8 cellular contexts compared by ENCODE assay signal in the genomic region with DNA sequence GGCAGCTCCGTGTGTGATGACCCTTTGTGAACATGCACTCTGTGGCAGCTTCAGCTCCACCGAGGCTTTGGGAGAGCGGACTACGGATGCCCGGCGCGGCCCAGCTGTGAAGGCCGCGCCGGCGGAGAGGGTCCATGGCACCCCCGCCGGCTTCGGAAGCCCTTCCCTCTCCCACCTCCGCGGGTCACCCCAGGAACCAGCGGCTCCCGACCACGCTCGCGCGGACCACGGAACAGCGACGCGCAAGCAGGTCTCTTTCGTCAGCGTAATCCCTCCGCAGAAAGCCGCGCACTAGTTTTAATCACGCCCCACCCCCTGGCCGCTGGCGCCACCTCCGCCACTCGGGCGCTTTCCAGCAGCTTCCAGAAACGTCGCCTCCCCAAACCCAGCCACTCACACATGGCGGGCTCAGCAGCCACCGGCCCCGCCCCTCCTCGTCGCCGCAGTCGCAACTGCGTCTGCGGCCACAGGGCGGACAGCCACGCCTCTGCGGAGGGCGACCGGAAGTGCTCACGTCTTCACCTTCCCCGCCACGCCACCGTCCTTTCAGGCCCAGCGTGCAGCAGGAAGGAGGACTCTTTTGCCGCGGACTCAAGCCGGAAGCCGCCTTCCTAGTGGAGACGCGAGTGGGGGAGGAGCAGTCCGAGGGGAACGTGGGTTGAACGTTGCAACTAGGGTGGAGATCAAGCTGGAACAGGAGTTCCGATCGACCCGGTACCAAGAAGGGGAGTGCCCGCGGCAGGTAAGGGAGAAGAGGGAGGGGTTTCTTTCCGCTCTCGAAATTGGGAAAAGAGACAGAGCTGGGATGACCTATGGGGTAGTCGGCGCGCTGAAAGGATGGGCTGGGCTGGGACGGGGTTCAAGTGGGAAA.
DNase-seq lines count a peak whose midpoint lies in the region; ATAC-seq and FAIRE-seq lines count a peak whose summit lies in the region.

A gene (plus strand): TSS at position 606 of the 871 bp plus-strand sequence. CDS start 3,221 bp downstream, outside the sequence.

- peak; percentile 93 for FAIRE-seq in TTC549 (lab: Jason Lieb, UNC)

- DNase-seq in 8988T: peak; percentile 60
- peak; percentile 96 for DNase-seq in NCI-H2107 (lab: John Stamatoyannopoulos, UW)
- peak; percentile 98 for DNase-seq in brain pericyte (ENCODE audit: low read depth, low spot score)
- peak; percentile 99 for DNase-seq in skeletal muscle cell (ENCODE audit: low read depth)

- peak; percentile 83 for ATAC-seq in GM18519 (IDR thresholded peaks at IDR 0.05; ENCODE audit: low FRiP score, unreplicated experiment)
- ATAC-seq in HG03060 (IDR thresholded peaks at IDR 0.05; ENCODE audit: low read depth, unreplicated experiment): peak; percentile 66

- H3K4me3 ChIP-seq in iPS-11a (ENCODE audit: low read depth, low read length): peak within 1 kb of the TSS; percentile 98
- peak within 1 kb of the TSS; percentile 65 for H3K4me3 ChIP-seq in skeletal muscle cell (ENCODE audit: low read depth, low read length)

Comparison
In these comparisons a context has a peak if more than half of its experiments do, and no peak if none do; other contexts are left out.
1. Peak in every context shown above with its lines: DNase-seq, ATAC-seq and H3K4me3 ChIP-seq.